In the genomic region with DNA sequence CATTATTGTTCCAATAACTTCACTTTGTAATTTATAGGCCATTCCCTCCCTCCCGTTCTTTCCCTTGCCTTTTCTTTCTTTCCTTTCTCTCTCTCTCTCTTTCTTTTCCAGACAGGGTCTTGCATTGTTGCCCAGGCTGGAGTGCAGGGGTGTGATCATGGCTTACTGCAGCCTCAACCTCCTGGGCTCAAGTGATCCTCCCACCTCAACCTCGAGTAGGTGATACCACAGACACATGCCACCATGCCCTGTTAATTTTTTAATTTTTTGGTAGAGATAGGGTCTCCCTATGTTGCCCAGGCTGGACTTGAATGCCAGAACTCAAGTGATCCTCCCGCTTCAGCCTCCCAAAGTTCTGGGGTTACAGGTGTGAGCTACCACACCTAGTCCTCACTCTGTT, we compare ENCODE assay signal across 18 cellular contexts. TPM values are rescaled to one million over a fixed set of nuclear protein-coding genes. Genes with fewer than 3 reads are reported as not detected.
A peak's percentile ranks its signal among the peaks of the same experiment; 100 is the strongest.
DNase-seq lines count a peak whose midpoint lies in the region; ATAC-seq and TF ChIP-seq lines count a peak whose summit lies in the region.
"Had no signal": no experiment of that assay in that cellular context is flagged by ENCODE, and none has a peak within 500 bp of the region (broad histone marks: within the 10 kb centered on the region; RNA-seq: fewer than 3 reads in every experiment).

No MANE protein-coding gene starts in this region.

- TF ChIP-seq CTCF in lower lobe of right lung (IDR thresholded peaks at IDR 0.05): no peak
- TF ChIP-seq CTCF in colonic mucosa (IDR thresholded peaks at IDR 0.05): no peak

- no peaks in the 10 kb centered on the region for H3K27me3 Mint-ChIP-seq in activated naive CD4-positive, alpha-beta T cell treated with anti-CD3 and anti-CD28 coated beads, Interleukin-2, amount 50 U/mL, for 24 hours
- H3K27me3 Mint-ChIP-seq in activated T-helper 17 cell treated with anti-CD3 and anti-CD28 coated beads, Interleukin-2, amount 50 U/mL, for 72 hours: no peaks in the 10 kb centered on the region
- H3K27me3 Mint-ChIP-seq: CD4-positive, alpha-beta memory T cell had no signal

- H2AFZ ChIP-seq in Karpas-422 (ENCODE audit: low read length): no peak overlapping the region

- no peak overlapping the region for H3K4me2 ChIP-seq in Karpas-422 (ENCODE audit: low read depth, low read length, poor library complexity, severe bottlenecking)
- H3K4me2 ChIP-seq: A549 had no signal

- H3K27me3 ChIP-seq in lower lobe of right lung (ENCODE audit: low read depth): no peaks in the 10 kb centered on the region
- no peaks in the 10 kb centered on the region for H3K27me3 ChIP-seq in colonic mucosa
- no peaks in the 10 kb centered on the region for H3K27me3 ChIP-seq in Karpas-422 (ENCODE audit: low read length)

- no peaks in the 10 kb centered on the region for H3K9me3 Mint-ChIP-seq in activated naive CD4-positive, alpha-beta T cell treated with anti-CD3 and anti-CD28 coated beads, Interleukin-2, amount 50 U/mL, for 24 hours
- H3K9me3 Mint-ChIP-seq in activated T-helper 17 cell treated with anti-CD3 and anti-CD28 coated beads, Interleukin-2, amount 50 U/mL, for 72 hours: no peaks in the 10 kb centered on the region

- intact Hi-C loops in lower lobe of right lung (cut with DNase I) (no loop called here), colonic mucosa (cut with DNase I) (no loop called here)

- H3K27ac ChIP-seq in lower lobe of right lung (no peak overlapping the region), colonic mucosa (no peak overlapping the region), Karpas-422 (ENCODE audit: low read length) (no peak overlapping the region)
- H3K27ac ChIP-seq: A549 had no signal

- H3K4me3 ChIP-seq in lower lobe of right lung (no peak overlapping the region), colonic mucosa (no peak overlapping the region), Karpas-422 (ENCODE audit: low read length) (no peak overlapping the region)
- H3K4me3 ChIP-seq: A549, HAP-1 had no signal

- H4K20me1 ChIP-seq in Karpas-422 (ENCODE audit: insufficient read depth, low read depth, low read length): no peaks in the 10 kb centered on the region

- peak overlapping the region; percentile 6 for H3K27ac Mint-ChIP-seq in activated naive CD4-positive, alpha-beta T cell treated with anti-CD3 and anti-CD28 coated beads, Interleukin-2, amount 50 U/mL, for 24 hours
- peak overlapping the region; percentile 65 for H3K27ac Mint-ChIP-seq in activated T-helper 17 cell treated with anti-CD3 and anti-CD28 coated beads, Interleukin-2, amount 50 U/mL, for 72 hours

- ATAC-seq in activated T-helper 17 cell treated with anti-CD3 and anti-CD28 coated beads, Interleukin-2, amount 50 U/mL, for 72 hours (replicated peaks): no peak
- ATAC-seq in lower lobe of right lung: no peak
- ATAC-seq: A549 had no signal

- H3K4me3 Mint-ChIP-seq in activated naive CD4-positive, alpha-beta T cell treated with anti-CD3 and anti-CD28 coated beads, Interleukin-2, amount 50 U/mL, for 24 hours: no peak overlapping the region
- H3K4me3 Mint-ChIP-seq in activated T-helper 17 cell treated with anti-CD3 and anti-CD28 coated beads, Interleukin-2, amount 50 U/mL, for 72 hours: no peak overlapping the region

- H3K9me2 ChIP-seq in Karpas-422 (replicated peaks; ENCODE audit: insufficient read depth, low read length): no peaks in the 10 kb centered on the region

- H3K36me3 ChIP-seq in lower lobe of right lung: no peaks in the 10 kb centered on the region
- H3K36me3 ChIP-seq in colonic mucosa: no peaks in the 10 kb centered on the region
- no peaks in the 10 kb centered on the region for H3K36me3 ChIP-seq in Karpas-422 (ENCODE audit: insufficient read depth, low read length)
- H3K36me3 ChIP-seq: HAP-1 had no signal

- H3K9ac ChIP-seq in colonic mucosa (ENCODE audit: low read depth in 2 of 2, low read length in 2 of 2) (no peak overlapping the region), Karpas-422 (ENCODE audit: low read length) (no peak overlapping the region)

- no peaks in the 10 kb centered on the region for H3K4me1 ChIP-seq in lower lobe of right lung
- H3K4me1 ChIP-seq in colonic mucosa: no peaks in the 10 kb centered on the region
- no peaks in the 10 kb centered on the region for H3K4me1 ChIP-seq in Karpas-422 (ENCODE audit: low read length)
- H3K4me1 ChIP-seq: HAP-1 had no signal

- H3K4me1 Mint-ChIP-seq in activated naive CD4-positive, alpha-beta T cell treated with anti-CD3 and anti-CD28 coated beads, Interleukin-2, amount 50 U/mL, for 24 hours: peaks cover 14% of the 10 kb centered on the region
- H3K4me1 Mint-ChIP-seq in activated T-helper 17 cell treated with anti-CD3 and anti-CD28 coated beads, Interleukin-2, amount 50 U/mL, for 72 hours: peaks cover 5% of the 10 kb centered on the region

- H3K9me3 ChIP-seq in lower lobe of right lung (no peaks in the 10 kb centered on the region), colonic mucosa (no peaks in the 10 kb centered on the region), Karpas-422 (ENCODE audit: low read length) (no peaks in the 10 kb centered on the region)
- H3K9me3 ChIP-seq: A549, HAP-1 had no signal

- no peaks in the 10 kb centered on the region for H3K36me3 Mint-ChIP-seq in activated naive CD4-positive, alpha-beta T cell treated with anti-CD3 and anti-CD28 coated beads, Interleukin-2, amount 50 U/mL, for 24 hours
- H3K36me3 Mint-ChIP-seq in activated T-helper 17 cell treated with anti-CD3 and anti-CD28 coated beads, Interleukin-2, amount 50 U/mL, for 72 hours (ENCODE audit: low read depth): no peaks in the 10 kb centered on the region

- no peak for DNase-seq in activated naive CD4-positive, alpha-beta T cell treated with Interleukin-2 at 50 U/mL for 16 hours
- peak; percentile 2 for DNase-seq in lower lobe of right lung
- no peak for DNase-seq in DMS 273 treated with DMSO at 0.1 percent for 48 hours (lab: John Stamatoyannopoulos, UW)
- DNase-seq in colonic mucosa: no peak
- DNase-seq in Karpas-422: no peak
- no peak for DNase-seq in SKM-1 (lab: John Stamatoyannopoulos, UW; ENCODE audit: unreplicated experiment)
- DNase-seq: 8988T; C1 segment of cervical spinal cord; Calu3; CD4-positive, alpha-beta memory T cell; COR-L47; DMS153; DND-41; GOT3 had no signal

- H3K79me2 ChIP-seq in Karpas-422 (ENCODE audit: low read length): no peaks in the 10 kb centered on the region

RNA-seq across cellular contexts. Expression of a gene that starts 6.8 kb away (rescaled TPM):
- 10 to 100 TPM in 1 of 2 donors, 1 to 10 TPM in 1; 6.9 to 25.2 TPM for total RNA-seq in activated T-helper 17 cell treated with anti-CD3 and anti-CD28 coated beads, Interleukin-2, amount 50 U/mL, for 72 hours
- total RNA-seq in lower lobe of right lung (13.5 TPM), colonic mucosa (1 to 10 TPM; 4.9 to 5.6 TPM)
- 1.6 and 3.2 TPM in 2 replicates for total RNA-seq in Karpas-422 (2014; rRNA removed; shearing (Covaris generic); ENCODE audit: low replicate concordance)

RNA-seq across cellular contexts. Expression of a gene that starts 14.0 kb away (rescaled TPM):
- total RNA-seq in activated T-helper 17 cell treated with anti-CD3 and anti-CD28 coated beads, Interleukin-2, amount 50 U/mL, for 72 hours: 100 to 1,000 TPM; 110 to 124 TPM
- total RNA-seq in lower lobe of right lung (259 TPM), colonic mucosa (100 to 1,000 TPM; 220 to 291 TPM)
- 189 and 362 TPM in 2 replicates for total RNA-seq in Karpas-422 (2014; rRNA removed; shearing (Covaris generic); ENCODE audit: low replicate concordance)

RNA-seq across cellular contexts. Expression of a gene that starts 45.6 kb away (rescaled TPM):
- under 1 TPM; 0.13 to 0.50 TPM for total RNA-seq in activated T-helper 17 cell treated with anti-CD3 and anti-CD28 coated beads, Interleukin-2, amount 50 U/mL, for 72 hours
- total RNA-seq in lower lobe of right lung: 31.3 TPM
- 100 to 1,000 TPM in 1 of 2 donors, 10 to 100 TPM in 1; 74.4 to 119 TPM for total RNA-seq in colonic mucosa
- total RNA-seq in Karpas-422 (2014; rRNA removed; shearing (Covaris generic); ENCODE audit: low replicate concordance): 2.3 and 2.5 TPM in 2 replicates

RNA-seq across cellular contexts. Expression of a gene that starts 51.7 kb away (rescaled TPM):
- total RNA-seq in activated T-helper 17 cell treated with anti-CD3 and anti-CD28 coated beads, Interleukin-2, amount 50 U/mL, for 72 hours: 10 to 100 TPM; 30.4 to 30.7 TPM
- total RNA-seq in lower lobe of right lung (30.2 TPM), colonic mucosa (10 to 100 TPM; 24.4 to 30.9 TPM)
- total RNA-seq in Karpas-422 (2014; rRNA removed; shearing (Covaris generic); ENCODE audit: low replicate concordance): 17.9 and 26.5 TPM in 2 replicates
